In the genomic region with DNA sequence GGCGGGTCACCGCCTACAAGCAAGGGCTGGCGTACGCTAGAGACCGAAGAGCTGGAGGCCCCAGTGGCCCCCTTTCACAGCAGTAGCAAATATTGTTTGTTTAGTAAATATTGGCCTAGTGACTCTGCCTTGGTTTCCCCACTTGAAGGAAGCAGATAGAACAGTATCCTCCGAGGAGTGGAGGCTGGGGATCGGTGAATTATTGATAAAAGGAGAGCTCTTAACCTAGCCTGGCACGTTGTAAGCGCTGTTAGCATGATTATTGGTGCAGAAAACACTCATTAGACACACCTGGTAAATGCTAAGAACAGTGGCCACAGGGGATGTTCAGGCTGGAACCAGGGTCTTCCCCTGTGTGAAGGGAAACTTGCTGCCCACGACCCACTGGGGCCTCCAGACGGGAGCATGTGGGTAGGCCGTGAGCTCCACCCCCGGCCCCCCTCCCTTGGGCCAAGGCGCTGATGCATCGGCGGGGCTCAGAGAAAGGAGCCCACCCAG, we compare ENCODE assay signal across 8 cellular contexts. TPM values are rescaled to one million over a fixed set of nuclear protein-coding genes. Genes with fewer than 3 reads are reported as not detected.
A peak's percentile ranks its signal among the peaks of the same experiment; 100 is the strongest.
DNase-seq lines count a peak whose midpoint lies in the region; ATAC-seq and TF ChIP-seq lines count a peak whose summit lies in the region.

No MANE protein-coding gene starts in this region.

- H2BK5ac ChIP-seq in trophoblast cell (ENCODE audit: low read depth, low read length, poor library complexity): peak overlapping the region; percentile 97

- H2AK5ac ChIP-seq in trophoblast cell (ENCODE audit: low read length): peak overlapping the region; percentile 7

- peaks cover 29% of the 10 kb centered on the region for H3K27me3 Mint-ChIP-seq in CD4-positive, CD25-positive, alpha-beta regulatory T cell

- in situ Hi-C loops in SK-MEL-5 (cut with HindIII; ENCODE audit: low pct_unique_long_range_greater_than_20kb, low sequenced_read_pairs): no loop called here

- peak overlapping the region; percentile 81 for H3K4me2 ChIP-seq in trophoblast cell (ENCODE audit: low read length)

- TF ChIP-seq CTCF in fibroblast of pulmonary artery (IDR thresholded peaks at IDR 0.05; ENCODE audit: low read length, missing control alignments): no peak

- no peak overlapping the region for H3K23ac ChIP-seq in trophoblast cell (ENCODE audit: low read length)

- H3K36me3 ChIP-seq in CD4-positive, CD25-positive, alpha-beta regulatory T cell (ENCODE audit: control insufficient read depth, insufficient read depth, low read length): no peaks in the 10 kb centered on the region
- peaks cover 3% of the 10 kb centered on the region for H3K36me3 ChIP-seq in H7 (replicated peaks; ENCODE audit: control insufficient read depth, insufficient read depth, low read length)
- H3K36me3 ChIP-seq in trophoblast cell (ENCODE audit: control insufficient read depth in 1 of 2, insufficient read depth in 2 of 2, low read length in 2 of 2): peaks cover 0 to 8% of the 10 kb centered on the region in 2 experiments

- H3K4me3 Mint-ChIP-seq in CD4-positive, CD25-positive, alpha-beta regulatory T cell: peak overlapping the region; percentile 94 to 99 (median 98)

- no peaks in the 10 kb centered on the region for H3K27me3 ChIP-seq in CD4-positive, CD25-positive, alpha-beta regulatory T cell (ENCODE audit: control insufficient read depth, insufficient read depth, low read length)
- H3K27me3 ChIP-seq in H7 (ENCODE audit: control insufficient read depth, insufficient read depth, low read length) (no peaks in the 10 kb centered on the region), trophoblast cell (ENCODE audit: insufficient read depth, low read length) (no peaks in the 10 kb centered on the region)

- H3K36me3 Mint-ChIP-seq in CD4-positive, CD25-positive, alpha-beta regulatory T cell: peaks cover 14% of the 10 kb centered on the region

- no CpG with 5 or more reads among the region's 16 CpGs for WGBS in trophoblast cell (ENCODE audit: extremely low coverage, insufficient coverage, insufficient read length)

- H3K4me3 ChIP-seq in CD4-positive, CD25-positive, alpha-beta regulatory T cell (ENCODE audit: low read depth, low read length): peak overlapping the region; percentile 98
- H3K4me3 ChIP-seq in H7 (ENCODE audit: insufficient read depth, low read depth, low read length): peak overlapping the region; percentile 99
- H3K4me3 ChIP-seq in fibroblast of pulmonary artery (replicated peaks; ENCODE audit: low read depth, low read length): peak overlapping the region; percentile 65
- peak overlapping the region; percentile 75 for H3K4me3 ChIP-seq in trophoblast cell (ENCODE audit: low read depth, low read length)

- H3K9me3 ChIP-seq in CD4-positive, CD25-positive, alpha-beta regulatory T cell (ENCODE audit: control insufficient read depth in 2 of 2, low read length in 2 of 2): no peaks in the 10 kb centered on the region
- peaks cover 3% of the 10 kb centered on the region for H3K9me3 ChIP-seq in trophoblast cell (ENCODE audit: insufficient read depth, low read depth, low read length)

- peak overlapping the region; percentile 68 for H4K91ac ChIP-seq in trophoblast cell (ENCODE audit: low read depth, low read length)

- H2BK12ac ChIP-seq in trophoblast cell (ENCODE audit: low read length): peak overlapping the region; percentile 74

- peak overlapping the region; percentile 92 for H2BK120ac ChIP-seq in trophoblast cell (ENCODE audit: insufficient read depth, low read length, poor library complexity)

- H2AFZ ChIP-seq in trophoblast cell (ENCODE audit: insufficient read depth, low read length, poor library complexity): peak overlapping the region; percentile 66

- peak overlapping the region; percentile 14 for H4K8ac ChIP-seq in trophoblast cell (ENCODE audit: low read depth, low read length)

- peak overlapping the region; percentile 20 for H4K12ac ChIP-seq in trophoblast cell (ENCODE audit: low read depth, low read length)

- peaks cover 56% of the 10 kb centered on the region for H3K79me1 ChIP-seq in trophoblast cell (ENCODE audit: low read length)

- peak overlapping the region; percentile 97 for H3K27ac ChIP-seq in CD4-positive, CD25-positive, alpha-beta regulatory T cell (ENCODE audit: insufficient read depth, low read length, poor library complexity, severe bottlenecking)
- peak overlapping the region; percentile 98 for H3K27ac ChIP-seq in trophoblast cell (ENCODE audit: low read depth, low read length)

- peaks cover 48% of the 10 kb centered on the region for H3K79me2 ChIP-seq in trophoblast cell (ENCODE audit: control insufficient read depth, insufficient read depth, low read length, poor library complexity)

- no peak for DNase-seq in CD4-positive, CD25-positive, alpha-beta regulatory T cell
- DNase-seq in H7 (no peak), SK-MEL-5 (ENCODE audit: low read depth, low spot score) (peak; percentile 41), fibroblast of pulmonary artery (ENCODE audit: low read depth) (no peak), trophoblast cell (peak; percentile 50 to 72), NCI-H1092 treated with DMSO at 0.1 percent for 48 hours (lab: John Stamatoyannopoulos, UW) (no peak), SKM-1 treated with dmso at 0.1 percent for 144 hours (lab: John Stamatoyannopoulos, UW; ENCODE audit: unreplicated experiment) (no peak)
- DNase-seq in activated CD8-positive, alpha-beta memory T cell treated with anti-CD3 and anti-CD28 coated beads, Interleukin-2, amount 50 U/mL, for 4 hours: no peak

- peaks cover 0 to 5% (median 1%) of the 10 kb centered on the region in 7 donors for H3K9me3 Mint-ChIP-seq in CD4-positive, CD25-positive, alpha-beta regulatory T cell

- ATAC-seq in CD4-positive, CD25-positive, alpha-beta regulatory T cell (ENCODE audit: low read depth in 2 of 2): peak; percentile 1 to 2

- H3K9ac ChIP-seq in trophoblast cell (ENCODE audit: low read length): peak overlapping the region; percentile 57

- peak overlapping the region; percentile 17 for H3K4ac ChIP-seq in trophoblast cell (ENCODE audit: low read depth, low read length)

- H3K18ac ChIP-seq in trophoblast cell (ENCODE audit: low read length): peak overlapping the region; percentile 96

- H3K4me1 Mint-ChIP-seq in CD4-positive, CD25-positive, alpha-beta regulatory T cell: peaks cover 0 to 46% (median 24%) of the 10 kb centered on the region in 4 donors

- H3K27ac Mint-ChIP-seq in CD4-positive, CD25-positive, alpha-beta regulatory T cell: peak overlapping the region; percentile 99 to 100 (median 99)

- H3K14ac ChIP-seq in trophoblast cell (ENCODE audit: low read length): peak overlapping the region; percentile 32

- H3K4me1 ChIP-seq in CD4-positive, CD25-positive, alpha-beta regulatory T cell (ENCODE audit: control insufficient read depth, insufficient read depth, low read length, poor library complexity, severe bottlenecking): peaks cover 56% of the 10 kb centered on the region
- peaks cover 13 to 19% of the 10 kb centered on the region in 2 experiments for H3K4me1 ChIP-seq in trophoblast cell (ENCODE audit: control insufficient read depth in 1 of 2, insufficient read depth in 2 of 2, low read length in 2 of 2)

RNA-seq across cellular contexts. Expression of a gene that starts 2.2 kb away (rescaled TPM):
- 478 TPM for total RNA-seq in CD4-positive, CD25-positive, alpha-beta regulatory T cell
- 100 to 1,000 TPM; 144 to 234 (median 197) TPM for polyA plus RNA-seq in CD4-positive, CD25-positive, alpha-beta regulatory T cell
- total RNA-seq in H7 (2014; rRNA removed; shearing (Covaris generic)): 34.5 and 56.4 TPM in 2 replicates
- total RNA-seq in SK-MEL-5 (2014; rRNA removed; shearing (Covaris generic)): 7.8 and 8.5 TPM in 2 replicates
- polyA plus RNA-seq in SK-MEL-5 (2015; cell fraction: cytosol; rRNA removed): 103 TPM in 2 replicates
- polyA plus RNA-seq in SK-MEL-5 (2015; cell fraction: nucleus; rRNA removed): 74.0 and 74.1 TPM in 2 replicates
- polyA plus RNA-seq in trophoblast cell (2013): 139 and 150 TPM in 2 replicates

RNA-seq across cellular contexts. Expression of a gene that starts 2.2 kb away (rescaled TPM):
- 56.5 TPM for total RNA-seq in CD4-positive, CD25-positive, alpha-beta regulatory T cell
- 10 to 100 TPM; 52.4 to 68.2 (median 58.9) TPM for polyA plus RNA-seq in CD4-positive, CD25-positive, alpha-beta regulatory T cell
- total RNA-seq in H7 (2014; rRNA removed; shearing (Covaris generic)): 60.1 and 60.7 TPM in 2 replicates
- total RNA-seq in SK-MEL-5 (2014; rRNA removed; shearing (Covaris generic)): 22.0 and 26.1 TPM in 2 replicates
- 33.8 and 39.2 TPM in 2 replicates for polyA plus RNA-seq in SK-MEL-5 (2015; cell fraction: cytosol; rRNA removed)
- polyA plus RNA-seq in SK-MEL-5 (2015; cell fraction: nucleus; rRNA removed): 196 and 223 TPM in 2 replicates
- polyA plus RNA-seq in trophoblast cell (2013): 45.9 and 47.7 TPM in 2 replicates

RNA-seq across cellular contexts. Expression of a gene that starts 34.3 kb away (rescaled TPM):
- total RNA-seq in CD4-positive, CD25-positive, alpha-beta regulatory T cell: 25.4 TPM
- polyA plus RNA-seq in CD4-positive, CD25-positive, alpha-beta regulatory T cell: 1 to 10 TPM in 2 of 4 donors, under 1 TPM in 2; 0.71 to 2.5 (median 1.2) TPM
- 254 and 292 TPM in 2 replicates for total RNA-seq in H7 (2014; rRNA removed; shearing (Covaris generic))
- 38.9 and 44.2 TPM in 2 replicates for total RNA-seq in SK-MEL-5 (2014; rRNA removed; shearing (Covaris generic))
- 80.6 and 131 TPM in 2 replicates for polyA plus RNA-seq in SK-MEL-5 (2015; cell fraction: cytosol; rRNA removed)
- 20.1 and 24.8 TPM in 2 replicates for polyA plus RNA-seq in SK-MEL-5 (2015; cell fraction: nucleus; rRNA removed)
- 149 and 154 TPM in 2 replicates for polyA plus RNA-seq in trophoblast cell (2013)

RNA-seq across cellular contexts. Expression of a gene that starts 35.9 kb away (rescaled TPM):
- total RNA-seq in CD4-positive, CD25-positive, alpha-beta regulatory T cell: 57.6 TPM
- polyA plus RNA-seq in CD4-positive, CD25-positive, alpha-beta regulatory T cell: 10 to 100 TPM; 16.0 to 22.3 (median 19.9) TPM
- 81.5 and 89.1 TPM in 2 replicates for total RNA-seq in H7 (2014; rRNA removed; shearing (Covaris generic))
- 32.9 and 36.8 TPM in 2 replicates for total RNA-seq in SK-MEL-5 (2014; rRNA removed; shearing (Covaris generic))
- 44.7 and 45.1 TPM in 2 replicates for polyA plus RNA-seq in SK-MEL-5 (2015; cell fraction: cytosol; rRNA removed)
- 503 and 597 TPM in 2 replicates for polyA plus RNA-seq in SK-MEL-5 (2015; cell fraction: nucleus; rRNA removed)
- 26.6 and 28.8 TPM in 2 replicates for polyA plus RNA-seq in trophoblast cell (2013)

RNA-seq across cellular contexts. Expression of a gene that starts 49.7 kb away (rescaled TPM):
- total RNA-seq in CD4-positive, CD25-positive, alpha-beta regulatory T cell: 8.7 TPM
- polyA plus RNA-seq in CD4-positive, CD25-positive, alpha-beta regulatory T cell: 10 to 100 TPM in 1 of 4 donors, 1 to 10 TPM in 3; 6.5 to 14.2 (median 7.5) TPM
- total RNA-seq in H7 (2014; rRNA removed; shearing (Covaris generic)): 1.5 and 1.7 TPM in 2 replicates
- total RNA-seq in SK-MEL-5 (2014; rRNA removed; shearing (Covaris generic)): not detected in 2 replicates
- polyA plus RNA-seq in SK-MEL-5 (2015; cell fraction: cytosol; rRNA removed): 0.21 TPM in 1 of 2 replicates, not detected in the other
- polyA plus RNA-seq in SK-MEL-5 (2015; cell fraction: nucleus; rRNA removed): not detected in 2 replicates
- 0.10 and 0.16 TPM in 2 replicates for polyA plus RNA-seq in trophoblast cell (2013)

Comparison
In these comparisons a context has a peak if more than half of its experiments do, and no peak if none do; other contexts are left out.
1. DNase-seq: peak in SK-MEL-5 (single experiment) and trophoblast cell (2 of 2); none in CD4-positive, CD25-positive, alpha-beta regulatory T cell (0 of 3), H7 (single experiment), fibroblast of pulmonary artery (single experiment), NCI-H1092 treated with DMSO at 0.1 percent for 48 hours (single experiment), activated CD8-positive, alpha-beta memory T cell treated with anti-CD3 and anti-CD28 coated beads, Interleukin-2, amount 50 U/mL, for 4 hours (single experiment) and SKM-1 treated with dmso at 0.1 percent for 144 hours (single experiment).
2. Peak in every context shown above with its lines, with median percentiles within 50 percentile points of each other: H3K4me3 ChIP-seq.